Comparison of ENCODE assay signal across 8 cellular contexts in the genomic region with DNA sequence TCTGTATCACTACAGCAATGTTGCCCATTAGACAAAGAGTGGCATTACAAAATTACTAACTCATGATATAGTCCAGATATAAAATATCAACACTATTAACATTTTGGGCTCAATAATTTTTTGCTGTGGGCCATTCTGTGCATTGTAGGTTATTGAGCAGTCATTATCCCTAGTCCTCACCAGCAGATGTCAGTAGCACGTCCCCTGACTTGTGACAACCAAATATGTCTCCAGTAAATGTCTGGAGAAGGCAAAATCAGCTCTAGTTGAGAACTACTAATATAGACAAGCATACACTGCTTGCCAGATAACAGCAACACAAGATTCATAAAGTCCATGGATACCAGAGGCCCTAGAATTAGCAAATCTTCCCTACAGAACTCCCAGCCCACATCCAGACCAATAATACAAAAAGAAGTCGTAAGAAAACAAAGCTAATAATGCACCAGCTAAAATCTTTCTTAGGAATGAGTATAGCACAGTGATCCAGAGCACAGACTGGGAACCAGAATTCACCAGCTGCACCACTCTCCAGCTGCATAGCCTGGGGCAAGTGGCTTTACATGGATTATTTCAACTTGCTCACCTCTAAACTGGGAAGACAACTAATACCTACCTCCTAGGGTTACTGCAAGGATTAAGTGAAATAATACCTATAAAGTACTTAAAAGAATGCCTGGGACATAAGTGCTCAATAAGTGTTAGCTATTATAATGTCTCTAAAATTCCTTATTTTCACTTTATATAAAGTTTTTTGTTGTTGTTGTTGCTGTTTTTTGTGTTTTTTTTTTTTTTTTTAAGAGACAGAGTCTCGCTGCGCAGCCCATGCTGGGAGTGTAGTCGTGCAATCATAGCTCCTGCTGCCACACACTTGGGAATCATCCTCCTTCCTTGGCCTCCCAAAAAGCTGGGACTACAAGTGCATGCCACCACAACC. TPM values are rescaled to one million over a fixed set of nuclear protein-coding genes. Genes with fewer than 3 reads are reported as not detected.
DNase-seq lines count a peak whose midpoint lies in the region; ATAC-seq, FAIRE-seq and TF ChIP-seq lines count a peak whose summit lies in the region.

No MANE protein-coding gene starts in this region.

- H3K36me3 ChIP-seq in A673 (ENCODE audit: insufficient read depth, low read length, poor library complexity, severe bottlenecking) (peaks cover 8% of the 10 kb centered on the region), lower lobe of right lung (peaks cover 24% of the 10 kb centered on the region)

- CTCF ChIA-PET in A673 (lab: Charles Lee) (interaction anchor here (0.6 to 1.5 kb wide), 3 partner anchors 21 to 51 kb away, joined by 3 to 4 read pairs (median 3); no protein-coding TSS in a partner anchor), GM10248 (lab: Yijun Ruan, JAX) (interaction anchor here (0.6 to 5.0 kb wide), 12 partner anchors 8 to 113 kb away, joined by 3 to 30 read pairs (median 3); no protein-coding TSS in a partner anchor)

- H3K9me3 ChIP-seq in A673 (ENCODE audit: low read depth, low read length, poor library complexity, severe bottlenecking) = no peaks in the 10 kb centered on the region
- no peaks in the 10 kb centered on the region for H3K9me3 ChIP-seq in lower lobe of right lung

- H3K27ac ChIP-seq in A673 (ENCODE audit: low read depth, low read length, poor library complexity, severe bottlenecking) = peak overlapping the region; percentile 3
- no peak overlapping the region for H3K27ac ChIP-seq in lower lobe of right lung

- H3K4me3 ChIP-seq in A673 (ENCODE audit: low read depth, low read length, poor library complexity, severe bottlenecking) (no peak overlapping the region), cardiac fibroblast (replicated peaks in 1 of 2; ENCODE audit: low read depth in 2 of 2, low read length in 2 of 2) (no peak overlapping the region), lower lobe of right lung (no peak overlapping the region)

- ATAC-seq in lower lobe of right lung = peak; percentile 70 to 72

- BruUV-seq in A673 (replicated peaks; lab: Mats Ljungman, UMichigan) = no TSS peak

- no peaks in the 10 kb centered on the region for H3K27me3 ChIP-seq in A673 (replicated peaks; ENCODE audit: insufficient read depth, low read depth, low read length, poor library complexity)
- H3K27me3 ChIP-seq in lower lobe of right lung (ENCODE audit: low read depth) = no peaks in the 10 kb centered on the region

- H3K4me1 ChIP-seq in A673 (ENCODE audit: insufficient read depth, low read length, poor library complexity, severe bottlenecking) (peaks cover 32% of the 10 kb centered on the region), lower lobe of right lung (peaks cover 32% of the 10 kb centered on the region)

- no peak for TF ChIP-seq POLR2A in H54 (IDR thresholded peaks at IDR 0.05; ENCODE audit: low read depth, low read length)

- DNase-seq in A673 (ENCODE audit: low spot score) (peak; percentile 80), GM10248 (ENCODE audit: extremely low spot score) (peak; percentile 26), NCI-H82 treated with DMSO at 0.1 percent for 48 hours (lab: John Stamatoyannopoulos, UW; ENCODE audit: unreplicated experiment) (peak; percentile 73), cardiac fibroblast (ENCODE audit: low read depth in 2 of 2) (peak; percentile 73 to 78), lower lobe of right lung (no peak), H54 (ENCODE audit: insufficient read length, low spot score) (no peak), posterior vena cava (ENCODE audit: low spot score) (no peak)
- no peak for DNase-seq in activated naive CD4-positive, alpha-beta T cell treated with Interleukin-2 at 50 U/mL for 16 hours

- no peak for FAIRE-seq in H54 (lab: Jason Lieb, UNC)

- intact Hi-C loops in A673 (cut with micrococcal nuclease; ENCODE audit: unreplicated experiment) (loop anchor here (5.0 to 10.0 kb wide), 2 partner anchors 71 to 133 kb away; no protein-coding TSS in a partner anchor), lower lobe of right lung (cut with DNase I) (no loop called here), posterior vena cava (cut with DNase I) (no loop called here)

- POLR2A ChIA-PET in A673 (lab: Charles Lee; ENCODE audit: low non-redundant PET) = interaction anchor here (0.6 to 0.7 kb wide), 2 partner anchors 24 to 51 kb away, joined by 3 to 4 read pairs; no protein-coding TSS in a partner anchor
- POLR2A ChIA-PET in GM10248 (lab: Yijun Ruan, JAX) = no interaction called here

- TF ChIP-seq CTCF in A673 (conservative IDR thresholded peaks at IDR 0.05; ENCODE audit: low read depth, low read length) = peak; percentile 85
- peak; percentile 50 for TF ChIP-seq CTCF in GM10248 (IDR thresholded peaks at IDR 0.05; ENCODE audit: control extremely low read depth, extremely low read depth, low read depth, missing control alignments)
- peak; percentile 68 for TF ChIP-seq CTCF in cardiac fibroblast (IDR thresholded peaks at IDR 0.05; ENCODE audit: low read depth, low read length)
- peak; percentile 59 for TF ChIP-seq CTCF in lower lobe of right lung (IDR thresholded peaks at IDR 0.05)

RNA-seq across cellular contexts. Expression of gene HELZ, which starts 23.7 kb away (rescaled TPM):
- total RNA-seq in A673 (2021) = 49.1 and 57.3 TPM in 2 replicates
- 68.9 TPM for total RNA-seq in lower lobe of right lung
- 10 to 100 TPM; 52.3 to 53.5 TPM for total RNA-seq in posterior vena cava

Comparison
In these comparisons a context has a peak if more than half of its experiments do, and no peak if none do; other contexts are left out.
1. DNase-seq: peak in A673 (single experiment), GM10248 (single experiment), NCI-H82 treated with DMSO at 0.1 percent for 48 hours (single experiment) and cardiac fibroblast (2 of 2); none in lower lobe of right lung (single experiment), H54 (single experiment), activated naive CD4-positive, alpha-beta T cell treated with Interleukin-2 at 50 U/mL for 16 hours (single experiment) and posterior vena cava (single experiment).
2. Peak in every context shown above with its lines, with median percentiles within 50 percentile points of each other: CTCF ChIP-seq.